Comparison of ENCODE assay signal across 1 cellular context in the genomic region with DNA sequence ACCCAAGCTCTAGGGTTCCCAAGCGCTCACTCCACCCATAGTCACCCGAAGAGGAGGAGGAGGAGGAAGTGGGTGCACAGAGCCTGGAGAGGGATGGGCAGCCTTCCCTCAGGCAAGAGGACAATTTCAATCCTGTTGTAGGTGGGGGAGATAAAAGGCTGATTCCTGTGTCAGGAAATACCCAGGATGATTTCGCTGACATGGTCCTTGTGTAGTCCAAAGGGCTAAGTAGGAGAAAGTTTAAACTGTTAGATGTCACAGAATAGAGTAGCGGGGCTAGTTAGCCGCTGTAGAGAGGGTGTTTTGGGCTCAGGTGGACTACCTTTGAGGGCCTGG.
TF ChIP-seq lines count a peak whose summit lies in the region.

No MANE protein-coding gene starts in this region.

TF ChIP-seq in HepG2, 621 proteins besides CTCF, POLR2A, EP300 and RAD21 (continues in another document):
- no peak for TF ChIP-seq ATF1 (CRISPR knock-in tag; IDR thresholded peaks at IDR 0.05)
- no peak for TF ChIP-seq ZNF552 (CRISPR knock-in tag; IDR thresholded peaks at IDR 0.05; ENCODE audit: borderline replicate concordance)
- TF ChIP-seq ZNF616 (CRISPR knock-in tag; IDR thresholded peaks at IDR 0.05; ENCODE audit: low read depth): no peak
- TF ChIP-seq ZBTB1 (CRISPR knock-in tag; IDR thresholded peaks at IDR 0.05; ENCODE audit: borderline replicate concordance): no peak
- TF ChIP-seq CHD2 (IDR thresholded peaks at IDR 0.05; ENCODE audit: low read depth, low read length): no peak
- no peak for TF ChIP-seq CEBPB (IDR thresholded peaks at IDR 0.05; ENCODE audit: borderline replicate concordance, low read depth, low read length)
- no peak for TF ChIP-seq ZNF292 (CRISPR knock-in tag; IDR thresholded peaks at IDR 0.05; ENCODE audit: borderline replicate concordance, low read depth)
- no peak for TF ChIP-seq NFKBIZ (CRISPR knock-in tag; IDR thresholded peaks at IDR 0.05)
- no peak for TF ChIP-seq ZNF160 (CRISPR knock-in tag; IDR thresholded peaks at IDR 0.05)
- TF ChIP-seq HCFC1 (IDR thresholded peaks at IDR 0.05; ENCODE audit: low read depth, low read length): no peak
- TF ChIP-seq ZNF614 (CRISPR knock-in tag; IDR thresholded peaks at IDR 0.05; ENCODE audit: borderline replicate concordance): 0 out of 2 replicates have a peak, but pooled peaks have one; percentile 11
- no peak for TF ChIP-seq MED1 (CRISPR knock-in tag; IDR thresholded peaks at IDR 0.05)
- TF ChIP-seq FLYWCH1 (CRISPR knock-in tag; IDR thresholded peaks at IDR 0.05): no peak
- TF ChIP-seq, protein P1, sequence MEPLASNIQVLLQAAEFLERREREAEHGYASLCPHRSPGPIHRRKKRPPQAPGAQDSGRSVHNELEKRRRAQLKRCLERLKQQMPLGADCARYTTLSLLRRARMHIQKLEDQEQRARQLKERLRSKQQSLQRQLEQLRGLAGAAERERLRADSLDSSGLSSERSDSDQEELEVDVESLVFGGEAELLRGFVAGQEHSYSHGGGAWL (CRISPR knock-in tag; IDR thresholded peaks at IDR 0.05): no peak
- TF ChIP-seq, protein P2, sequence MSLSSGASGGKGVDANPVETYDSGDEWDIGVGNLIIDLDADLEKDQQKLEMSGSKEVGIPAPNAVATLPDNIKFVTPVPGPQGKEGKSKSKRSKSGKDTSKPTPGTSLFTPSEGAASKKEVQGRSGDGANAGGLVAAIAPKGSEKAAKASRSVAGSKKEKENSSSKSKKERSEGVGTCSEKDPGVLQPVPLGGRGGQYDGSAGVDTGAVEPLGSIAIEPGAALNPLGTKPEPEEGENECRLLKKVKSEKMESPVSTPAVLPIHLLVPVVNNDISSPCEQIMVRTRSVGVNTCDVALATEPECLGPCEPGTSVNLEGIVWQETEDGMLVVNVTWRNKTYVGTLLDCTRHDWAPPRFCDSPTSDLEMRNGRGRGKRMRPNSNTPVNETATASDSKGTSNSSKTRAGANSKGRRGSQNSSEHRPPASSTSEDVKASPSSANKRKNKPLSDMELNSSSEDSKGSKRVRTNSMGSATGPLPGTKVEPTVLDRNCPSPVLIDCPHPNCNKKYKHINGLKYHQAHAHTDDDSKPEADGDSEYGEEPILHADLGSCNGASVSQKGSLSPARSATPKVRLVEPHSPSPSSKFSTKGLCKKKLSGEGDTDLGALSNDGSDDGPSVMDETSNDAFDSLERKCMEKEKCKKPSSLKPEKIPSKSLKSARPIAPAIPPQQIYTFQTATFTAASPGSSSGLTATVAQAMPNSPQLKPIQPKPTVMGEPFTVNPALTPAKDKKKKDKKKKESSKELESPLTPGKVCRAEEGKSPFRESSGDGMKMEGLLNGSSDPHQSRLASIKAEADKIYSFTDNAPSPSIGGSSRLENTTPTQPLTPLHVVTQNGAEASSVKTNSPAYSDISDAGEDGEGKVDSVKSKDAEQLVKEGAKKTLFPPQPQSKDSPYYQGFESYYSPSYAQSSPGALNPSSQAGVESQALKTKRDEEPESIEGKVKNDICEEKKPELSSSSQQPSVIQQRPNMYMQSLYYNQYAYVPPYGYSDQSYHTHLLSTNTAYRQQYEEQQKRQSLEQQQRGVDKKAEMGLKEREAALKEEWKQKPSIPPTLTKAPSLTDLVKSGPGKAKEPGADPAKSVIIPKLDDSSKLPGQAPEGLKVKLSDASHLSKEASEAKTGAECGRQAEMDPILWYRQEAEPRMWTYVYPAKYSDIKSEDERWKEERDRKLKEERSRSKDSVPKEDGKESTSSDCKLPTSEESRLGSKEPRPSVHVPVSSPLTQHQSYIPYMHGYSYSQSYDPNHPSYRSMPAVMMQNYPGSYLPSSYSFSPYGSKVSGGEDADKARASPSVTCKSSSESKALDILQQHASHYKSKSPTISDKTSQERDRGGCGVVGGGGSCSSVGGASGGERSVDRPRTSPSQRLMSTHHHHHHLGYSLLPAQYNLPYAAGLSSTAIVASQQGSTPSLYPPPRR (CRISPR knock-in tag; IDR thresholded peaks at IDR 0.05; ENCODE audit: borderline replicate concordance): no peak
- no peak for TF ChIP-seq RBFOX2 (IDR thresholded peaks at IDR 0.05; ENCODE audit: low read depth, low read length)
- no peak for TF ChIP-seq ZFP82 (CRISPR knock-in tag; IDR thresholded peaks at IDR 0.05; ENCODE audit: borderline replicate concordance)
- TF ChIP-seq, protein P3, sequence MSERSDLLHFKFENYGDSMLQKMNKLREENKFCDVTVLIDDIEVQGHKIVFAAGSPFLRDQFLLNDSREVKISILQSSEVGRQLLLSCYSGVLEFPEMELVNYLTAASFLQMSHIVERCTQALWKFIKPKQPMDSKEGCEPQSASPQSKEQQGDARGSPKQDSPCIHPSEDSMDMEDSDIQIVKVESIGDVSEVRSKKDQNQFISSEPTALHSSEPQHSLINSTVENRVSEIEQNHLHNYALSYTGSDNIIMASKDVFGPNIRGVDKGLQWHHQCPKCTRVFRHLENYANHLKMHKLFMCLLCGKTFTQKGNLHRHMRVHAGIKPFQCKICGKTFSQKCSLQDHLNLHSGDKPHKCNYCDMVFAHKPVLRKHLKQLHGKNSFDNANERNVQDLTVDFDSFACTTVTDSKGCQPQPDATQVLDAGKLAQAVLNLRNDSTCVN (CRISPR knock-in tag; IDR thresholded peaks at IDR 0.05; ENCODE audit: borderline replicate concordance): no peak
- TF ChIP-seq NFE2 (CRISPR knock-in tag; IDR thresholded peaks at IDR 0.05): no peak
- TF ChIP-seq ZNF564 (CRISPR knock-in tag; IDR thresholded peaks at IDR 0.05): no peak
- TF ChIP-seq RXRA (CRISPR knock-in tag; IDR thresholded peaks at IDR 0.05): 0 out of 2 replicates have a peak, but pooled peaks have one; percentile 21
- no peak for TF ChIP-seq ZNF317 (CRISPR knock-in tag; IDR thresholded peaks at IDR 0.05)
- TF ChIP-seq MAFF (IDR thresholded peaks at IDR 0.05; ENCODE audit: low read depth, low read length): peak; percentile 44; the same call in 1 of the 2 replicates
- TF ChIP-seq, protein P4, sequence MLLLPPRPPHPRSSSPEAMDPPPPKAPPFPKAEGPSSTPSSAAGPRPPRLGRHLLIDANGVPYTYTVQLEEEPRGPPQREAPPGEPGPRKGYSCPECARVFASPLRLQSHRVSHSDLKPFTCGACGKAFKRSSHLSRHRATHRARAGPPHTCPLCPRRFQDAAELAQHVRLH (CRISPR knock-in tag; IDR thresholded peaks at IDR 0.05; ENCODE audit: borderline replicate concordance, low read depth): no peak
- TF ChIP-seq, protein P5, sequence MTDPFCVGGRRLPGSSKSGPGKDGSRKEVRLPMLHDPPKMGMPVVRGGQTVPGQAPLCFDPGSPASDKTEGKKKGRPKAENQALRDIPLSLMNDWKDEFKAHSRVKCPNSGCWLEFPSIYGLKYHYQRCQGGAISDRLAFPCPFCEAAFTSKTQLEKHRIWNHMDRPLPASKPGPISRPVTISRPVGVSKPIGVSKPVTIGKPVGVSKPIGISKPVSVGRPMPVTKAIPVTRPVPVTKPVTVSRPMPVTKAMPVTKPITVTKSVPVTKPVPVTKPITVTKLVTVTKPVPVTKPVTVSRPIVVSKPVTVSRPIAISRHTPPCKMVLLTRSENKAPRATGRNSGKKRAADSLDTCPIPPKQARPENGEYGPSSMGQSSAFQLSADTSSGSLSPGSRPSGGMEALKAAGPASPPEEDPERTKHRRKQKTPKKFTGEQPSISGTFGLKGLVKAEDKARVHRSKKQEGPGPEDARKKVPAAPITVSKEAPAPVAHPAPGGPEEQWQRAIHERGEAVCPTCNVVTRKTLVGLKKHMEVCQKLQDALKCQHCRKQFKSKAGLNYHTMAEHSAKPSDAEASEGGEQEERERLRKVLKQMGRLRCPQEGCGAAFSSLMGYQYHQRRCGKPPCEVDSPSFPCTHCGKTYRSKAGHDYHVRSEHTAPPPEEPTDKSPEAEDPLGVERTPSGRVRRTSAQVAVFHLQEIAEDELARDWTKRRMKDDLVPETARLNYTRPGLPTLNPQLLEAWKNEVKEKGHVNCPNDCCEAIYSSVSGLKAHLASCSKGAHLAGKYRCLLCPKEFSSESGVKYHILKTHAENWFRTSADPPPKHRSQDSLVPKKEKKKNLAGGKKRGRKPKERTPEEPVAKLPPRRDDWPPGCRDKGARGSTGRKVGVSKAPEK (CRISPR knock-in tag; IDR thresholded peaks at IDR 0.05; ENCODE audit: borderline replicate concordance): peak; percentile 82; the same call in 1 of the 2 replicates
- TF ChIP-seq, protein P6, sequence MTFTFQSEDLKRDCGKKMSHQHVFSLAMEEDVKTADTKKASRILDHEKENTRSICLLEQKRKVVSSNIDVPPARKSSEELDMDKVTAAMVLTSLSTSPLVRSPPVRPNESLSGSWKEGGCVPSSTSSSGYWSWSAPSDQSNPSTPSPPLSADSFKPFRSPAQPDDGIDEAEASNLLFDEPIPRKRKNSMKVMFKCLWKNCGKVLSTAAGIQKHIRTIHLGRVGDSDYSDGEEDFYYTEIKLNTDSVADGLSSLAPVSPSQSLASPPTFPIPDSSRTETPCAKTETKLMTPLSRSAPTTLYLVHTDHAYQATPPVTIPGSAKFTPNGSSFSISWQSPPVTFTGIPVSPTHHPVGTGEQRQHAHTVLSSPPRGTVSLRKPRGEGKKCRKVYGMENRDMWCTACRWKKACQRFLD (CRISPR knock-in tag; IDR thresholded peaks at IDR 0.05; ENCODE audit: borderline replicate concordance): no peak
- no peak for TF ChIP-seq NR2F1 (CRISPR knock-in tag; IDR thresholded peaks at IDR 0.05)
- no peak for TF ChIP-seq SUZ12 (IDR thresholded peaks at IDR 0.05; ENCODE audit: low read depth, low read length)
- TF ChIP-seq KLF6 (CRISPR knock-in tag; IDR thresholded peaks at IDR 0.05): no peak
- TF ChIP-seq RORA (CRISPR knock-in tag; IDR thresholded peaks at IDR 0.05): no peak
- TF ChIP-seq ZFYVE20 (CRISPR knock-in tag; IDR thresholded peaks at IDR 0.05; ENCODE audit: borderline replicate concordance, low read depth): no peak
- TF ChIP-seq ZNF816 (CRISPR knock-in tag; IDR thresholded peaks at IDR 0.05; ENCODE audit: borderline replicate concordance): no peak
- no peak for TF ChIP-seq U2AF1 (optimal IDR thresholded peaks at IDR 0.05; ENCODE audit: low read depth, low read length)
- no peak for TF ChIP-seq ZNF460 (CRISPR knock-in tag; IDR thresholded peaks at IDR 0.05; ENCODE audit: borderline replicate concordance)
- TF ChIP-seq, protein P7, sequence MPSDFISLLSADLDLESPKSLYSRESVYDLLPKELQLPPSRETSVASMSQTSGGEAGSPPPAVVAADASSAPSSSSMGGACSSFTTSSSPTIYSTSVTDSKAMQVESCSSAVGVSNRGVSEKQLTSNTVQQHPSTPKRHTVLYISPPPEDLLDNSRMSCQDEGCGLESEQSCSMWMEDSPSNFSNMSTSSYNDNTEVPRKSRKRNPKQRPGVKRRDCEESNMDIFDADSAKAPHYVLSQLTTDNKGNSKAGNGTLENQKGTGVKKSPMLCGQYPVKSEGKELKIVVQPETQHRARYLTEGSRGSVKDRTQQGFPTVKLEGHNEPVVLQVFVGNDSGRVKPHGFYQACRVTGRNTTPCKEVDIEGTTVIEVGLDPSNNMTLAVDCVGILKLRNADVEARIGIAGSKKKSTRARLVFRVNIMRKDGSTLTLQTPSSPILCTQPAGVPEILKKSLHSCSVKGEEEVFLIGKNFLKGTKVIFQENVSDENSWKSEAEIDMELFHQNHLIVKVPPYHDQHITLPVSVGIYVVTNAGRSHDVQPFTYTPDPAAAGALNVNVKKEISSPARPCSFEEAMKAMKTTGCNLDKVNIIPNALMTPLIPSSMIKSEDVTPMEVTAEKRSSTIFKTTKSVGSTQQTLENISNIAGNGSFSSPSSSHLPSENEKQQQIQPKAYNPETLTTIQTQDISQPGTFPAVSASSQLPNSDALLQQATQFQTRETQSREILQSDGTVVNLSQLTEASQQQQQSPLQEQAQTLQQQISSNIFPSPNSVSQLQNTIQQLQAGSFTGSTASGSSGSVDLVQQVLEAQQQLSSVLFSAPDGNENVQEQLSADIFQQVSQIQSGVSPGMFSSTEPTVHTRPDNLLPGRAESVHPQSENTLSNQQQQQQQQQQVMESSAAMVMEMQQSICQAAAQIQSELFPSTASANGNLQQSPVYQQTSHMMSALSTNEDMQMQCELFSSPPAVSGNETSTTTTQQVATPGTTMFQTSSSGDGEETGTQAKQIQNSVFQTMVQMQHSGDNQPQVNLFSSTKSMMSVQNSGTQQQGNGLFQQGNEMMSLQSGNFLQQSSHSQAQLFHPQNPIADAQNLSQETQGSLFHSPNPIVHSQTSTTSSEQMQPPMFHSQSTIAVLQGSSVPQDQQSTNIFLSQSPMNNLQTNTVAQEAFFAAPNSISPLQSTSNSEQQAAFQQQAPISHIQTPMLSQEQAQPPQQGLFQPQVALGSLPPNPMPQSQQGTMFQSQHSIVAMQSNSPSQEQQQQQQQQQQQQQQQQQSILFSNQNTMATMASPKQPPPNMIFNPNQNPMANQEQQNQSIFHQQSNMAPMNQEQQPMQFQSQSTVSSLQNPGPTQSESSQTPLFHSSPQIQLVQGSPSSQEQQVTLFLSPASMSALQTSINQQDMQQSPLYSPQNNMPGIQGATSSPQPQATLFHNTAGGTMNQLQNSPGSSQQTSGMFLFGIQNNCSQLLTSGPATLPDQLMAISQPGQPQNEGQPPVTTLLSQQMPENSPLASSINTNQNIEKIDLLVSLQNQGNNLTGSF (CRISPR knock-in tag; IDR thresholded peaks at IDR 0.05): no peak
- no peak for TF ChIP-seq HNF4A (CRISPR knock-in tag; IDR thresholded peaks at IDR 0.05)
- no peak for TF ChIP-seq ZNF773 (CRISPR knock-in tag; IDR thresholded peaks at IDR 0.05; ENCODE audit: borderline replicate concordance)
- TF ChIP-seq, protein P8, sequence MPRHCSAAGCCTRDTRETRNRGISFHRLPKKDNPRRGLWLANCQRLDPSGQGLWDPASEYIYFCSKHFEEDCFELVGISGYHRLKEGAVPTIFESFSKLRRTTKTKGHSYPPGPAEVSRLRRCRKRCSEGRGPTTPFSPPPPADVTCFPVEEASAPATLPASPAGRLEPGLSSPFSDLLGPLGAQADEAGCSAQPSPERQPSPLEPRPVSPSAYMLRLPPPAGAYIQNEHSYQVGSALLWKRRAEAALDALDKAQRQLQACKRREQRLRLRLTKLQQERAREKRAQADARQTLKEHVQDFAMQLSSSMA (CRISPR knock-in tag; IDR thresholded peaks at IDR 0.05): no peak
- TF ChIP-seq, protein P9, sequence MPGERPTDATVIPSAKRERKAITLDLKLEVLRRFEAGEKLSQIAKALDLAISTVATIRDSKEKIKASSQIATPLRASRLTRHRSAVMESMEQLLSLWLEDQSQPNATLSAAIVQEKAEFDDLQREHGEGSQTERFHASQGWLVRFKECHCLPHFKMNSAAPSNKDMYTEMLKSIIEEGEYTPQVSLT (CRISPR knock-in tag; IDR thresholded peaks at IDR 0.05; ENCODE audit: borderline replicate concordance, low read depth): no peak
- TF ChIP-seq GATA4 (IDR thresholded peaks at IDR 0.05; ENCODE audit: borderline replicate concordance, low read depth): 0 out of 2 replicates have a peak, but pooled peaks have one; percentile 20
- no peak for TF ChIP-seq PCBP1 (IDR thresholded peaks at IDR 0.05; ENCODE audit: borderline replicate concordance, low read depth, low read length)
- TF ChIP-seq ZNF766 (CRISPR knock-in tag; IDR thresholded peaks at IDR 0.05; ENCODE audit: borderline replicate concordance): no peak
- TF ChIP-seq ZNF547 (CRISPR knock-in tag; IDR thresholded peaks at IDR 0.05): no peak
